Comparison of ENCODE assay signal across 8 cellular contexts in the genomic region with DNA sequence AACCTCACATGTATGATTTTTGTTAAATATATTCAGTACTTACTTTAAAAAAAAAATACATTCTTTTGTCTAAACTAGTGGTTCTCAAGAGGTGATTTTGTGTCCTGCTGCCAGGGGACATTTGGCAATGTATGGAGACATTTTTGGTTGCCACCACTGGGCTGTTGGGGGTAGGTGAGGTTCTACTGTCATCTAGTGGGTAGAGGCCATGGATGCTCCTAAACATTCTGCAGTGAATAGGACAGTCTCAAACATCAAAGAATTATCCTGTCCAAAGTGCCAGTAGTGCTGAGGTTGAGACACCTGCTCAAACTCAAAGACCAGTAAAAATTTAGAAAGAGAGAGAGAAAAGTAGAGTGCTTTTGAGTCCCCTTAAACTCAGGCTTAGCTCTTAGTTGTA. TPM values are rescaled to one million over a fixed set of nuclear protein-coding genes. Genes with fewer than 3 reads are reported as not detected.
DNase-seq lines count a peak whose midpoint lies in the region; ATAC-seq and TF ChIP-seq lines count a peak whose summit lies in the region.

No MANE protein-coding gene starts in this region.

- TF ChIP-seq CTCF in CD14-positive monocyte (IDR thresholded peaks at IDR 0.05): peak; percentile 64
- TF ChIP-seq CTCF in GM20000 (IDR thresholded peaks at IDR 0.05; ENCODE audit: extremely low read depth, missing control alignments): peak; percentile 30
- TF ChIP-seq CTCF in cardiac muscle cell (IDR thresholded peaks at IDR 0.05; ENCODE audit: low read depth, low read length): peak; percentile 71
- peak; percentile 47 for TF ChIP-seq CTCF in upper lobe of right lung (IDR thresholded peaks at IDR 0.05)

- intact Hi-C loops in CD14-positive monocyte (cut with micrococcal nuclease): loop anchor here in 1 of 2 donors (10.0 kb wide), 1 partner anchor 189 kb away; no protein-coding TSS in a partner anchor
- intact Hi-C loops in upper lobe of right lung (cut with DNase I): loop anchor here (10.0 kb wide), 1 partner anchor 189 kb away; no protein-coding TSS in a partner anchor

- H3K4me1 ChIP-seq in cardiac muscle cell (ENCODE audit: low read depth): no peaks in the 10 kb centered on the region
- no peaks in the 10 kb centered on the region for H3K4me1 ChIP-seq in upper lobe of right lung

- peaks cover 0 to 3% of the 10 kb centered on the region in 2 donors for H3K36me3 Mint-ChIP-seq in CD14-positive monocyte

- peaks cover 14% of the 10 kb centered on the region for H3K4me1 Mint-ChIP-seq in CD14-positive monocyte

- no peak overlapping the region for H3K4me3 Mint-ChIP-seq in CD14-positive monocyte

- H3K9me3 Mint-ChIP-seq in CD14-positive monocyte: peaks cover 4 to 19% (median 12%) of the 10 kb centered on the region in 7 donors

- H3K27me3 Mint-ChIP-seq in CD14-positive monocyte (ENCODE audit: low read depth in 3 of 3): peaks cover 0 to 4% (median 3%) of the 10 kb centered on the region in 3 donors

- ATAC-seq in upper lobe of right lung (peak; percentile 87), HG03159 (IDR thresholded peaks at IDR 0.05; ENCODE audit: unreplicated experiment) (no peak)

- H3K27ac ChIP-seq in cardiac muscle cell: no peak overlapping the region
- H3K27ac ChIP-seq in upper lobe of right lung: no peak overlapping the region

- H3K36me3 ChIP-seq in cardiac muscle cell (no peaks in the 10 kb centered on the region), upper lobe of right lung (no peaks in the 10 kb centered on the region)

- H3K27ac Mint-ChIP-seq in CD14-positive monocyte: no peak overlapping the region

- no peak for DNase-seq in CD14-positive monocyte (ENCODE audit: low spot score)
- no peak for DNase-seq in GM20000 (ENCODE audit: low spot score)
- DNase-seq in T follicular helper cell (ENCODE audit: low read depth): peak; percentile 5
- DNase-seq in cardiac muscle cell (ENCODE audit: low read depth in 1 of 2, low spot score in 1 of 2): peak; percentile 10 to 39
- no peak for DNase-seq in upper lobe of right lung
- DNase-seq in OCI-M2 (lab: John Stamatoyannopoulos, UW; ENCODE audit: unreplicated experiment): no peak
- no peak for DNase-seq in mucosa of gallbladder (ENCODE audit: low spot score)

- H3K9me3 ChIP-seq in cardiac muscle cell (ENCODE audit: low read depth) (no peaks in the 10 kb centered on the region), upper lobe of right lung (no peaks in the 10 kb centered on the region)

- H3K4me3 ChIP-seq in cardiac muscle cell (no peak overlapping the region), upper lobe of right lung (no peak overlapping the region)

- H3K27me3 ChIP-seq in cardiac muscle cell (no peaks in the 10 kb centered on the region), upper lobe of right lung (no peaks in the 10 kb centered on the region)

RNA-seq across cellular contexts. Expression of gene PGM2, which starts 32.9 kb away (rescaled TPM):
- polyA plus RNA-seq in CD14-positive monocyte: 10 to 100 TPM; 46.2 to 48.6 TPM
- total RNA-seq in cardiac muscle cell: 23.9 and 50.9 TPM in 2 replicates
- polyA plus RNA-seq in cardiac muscle cell: 19.9 and 20.6 TPM in 2 replicates
- 25.0 TPM for total RNA-seq in upper lobe of right lung
- total RNA-seq in mucosa of gallbladder: 37.3 TPM

Comparison
In these comparisons a context has a peak if more than half of its experiments do, and no peak if none do; other contexts are left out.
1. DNase-seq: peak in T follicular helper cell (single experiment) and cardiac muscle cell (2 of 2); none in CD14-positive monocyte (single experiment), GM20000 (single experiment), upper lobe of right lung (single experiment), OCI-M2 (single experiment) and mucosa of gallbladder (single experiment).
2. Peak in every context shown above with its lines, with median percentiles within 50 percentile points of each other: CTCF ChIP-seq.